In genomic region chr1:46554236-46555080, GRCh38 we compare ENCODE assay signal across 20 cellular contexts. TPM values are rescaled to one million over a fixed set of nuclear protein-coding genes. Genes with fewer than 3 reads are reported as not detected.
DNase-seq lines count a peak whose midpoint lies in the region; ATAC-seq and TF ChIP-seq lines count a peak whose summit lies in the region.
"Had no signal": no experiment of that assay in that cellular context is flagged by ENCODE, and none has a peak within 500 bp of the region (broad histone marks: within the 10 kb centered on the region; RNA-seq: fewer than 3 reads in every experiment).

No MANE protein-coding gene starts in this region.

- H3K4me3 Mint-ChIP-seq in brain: peak overlapping the region in 2 of 5 experiments; percentile 18 to 37
- H3K4me3 Mint-ChIP-seq in Calu3 (ENCODE audit: low read depth, unreplicated experiment): no peak overlapping the region
- H3K4me3 Mint-ChIP-seq: CD8-positive, alpha-beta memory T cell had no signal

- in situ Hi-C loops in GM13976 (cut with MboI; ENCODE audit: low sequenced_read_pairs, unreplicated experiment): no loop called here

- CTCF ChIA-PET in Calu3 (lab: Charles Lee): interaction anchor here (0.6 kb wide), 1 partner anchor 307 kb away, joined by 3 read pairs; the partner anchor contains the start of gene RAD54L

- peaks cover 5% of the 10 kb centered on the region for H3K27me3 Mint-ChIP-seq in brain
- peaks cover 41% of the 10 kb centered on the region for H3K27me3 Mint-ChIP-seq in Calu3 (ENCODE audit: unreplicated experiment)

- intact Hi-C loops in Calu3 (cut with micrococcal nuclease; ENCODE audit: unreplicated experiment): no loop called here

- no peaks in the 10 kb centered on the region for H3K36me3 Mint-ChIP-seq in brain
- peaks cover 3% of the 10 kb centered on the region for H3K36me3 Mint-ChIP-seq in Calu3 (ENCODE audit: insufficient read depth, unreplicated experiment)

- ATAC-seq in HG03457 (IDR thresholded peaks at IDR 0.05; ENCODE audit: unreplicated experiment): no peak
- ATAC-seq: GM12878, Panc1, Right ventricle myocardium inferior had no signal

- peak overlapping the region in 3 of 5 experiments; percentile 43 to 96 (median 93) for H3K27ac Mint-ChIP-seq in brain
- H3K27ac Mint-ChIP-seq in Calu3 (ENCODE audit: unreplicated experiment): no peak overlapping the region

- peaks cover 89% of the 10 kb centered on the region for H3K4me1 Mint-ChIP-seq in brain
- H3K4me1 Mint-ChIP-seq in Calu3 (ENCODE audit: low read depth, unreplicated experiment): peaks cover 16% of the 10 kb centered on the region

- TF ChIP-seq CTCF in brain (conservative IDR thresholded peaks at IDR 0.05) (no peak), GM13976 (IDR thresholded peaks at IDR 0.05; ENCODE audit: borderline replicate concordance, control extremely low read depth, extremely low read depth, insufficient read depth, missing control alignments) (no peak), Calu3 (IDR thresholded peaks at IDR 0.05; ENCODE audit: unreplicated experiment) (no peak)

- BruUV-seq in Calu3 (replicated peaks; lab: Mats Ljungman, UMichigan): no TSS peak

- H3K9me3 Mint-ChIP-seq in brain: no peaks in the 10 kb centered on the region
- no peaks in the 10 kb centered on the region for H3K9me3 Mint-ChIP-seq in Calu3 (ENCODE audit: low read depth, unreplicated experiment)
- H3K9me3 Mint-ChIP-seq: CD8-positive, alpha-beta memory T cell had no signal

- DNase-seq in COR-L47 (lab: John Stamatoyannopoulos, UW): peak; percentile 59
- peak; percentile 96 for DNase-seq in DMS79 (lab: John Stamatoyannopoulos, UW)
- peak; percentile 75 for DNase-seq in NCI-H128 (lab: John Stamatoyannopoulos, UW; ENCODE audit: unreplicated experiment)
- no peak for DNase-seq in GM13976 (ENCODE audit: low spot score)
- no peak for DNase-seq in Calu3
- DNase-seq: CD8-positive, alpha-beta memory T cell; GM23248; KG1; NCI-H1048; NCI-H2029; NCI-H526; T-helper 1 cell had no signal

RNA-seq across cellular contexts. Expression of gene KNCN, which starts 3.0 kb away (rescaled TPM):
- polyA plus RNA-seq in brain (ENCODE audit: insufficient read depth, low read depth, low replicate concordance): 0.54 TPM
- total RNA-seq in Calu3 (2022): not detected in 2 replicates
- total RNA-seq: CD8-positive, alpha-beta memory T cell; G401; GM12878; GM23248; M059J; Right ventricle myocardium inferior had no signal
- polyA plus RNA-seq: BJ; CD8-positive, alpha-beta memory T cell; GM12878; GM23248 had no signal

RNA-seq across cellular contexts. Expression of gene MKNK1, which starts 49.6 kb away (rescaled TPM):
- polyA plus RNA-seq in brain (ENCODE audit: insufficient read depth, low read depth, low replicate concordance): 14.6 TPM
- total RNA-seq in Calu3 (2022): 29.6 and 32.0 TPM in 2 replicates

Comparison
In these comparisons a context has a peak if more than half of its experiments do, and no peak if none do; other contexts are left out.
1. DNase-seq: peak in COR-L47 (single experiment), DMS79 (single experiment) and NCI-H128 (single experiment); none in GM13976 (single experiment) and Calu3 (single experiment).